In genomic region chr14:69451941-69452340, GRCh38 we compare ENCODE assay signal across 28 cellular contexts. TPM values are rescaled to one million over a fixed set of nuclear protein-coding genes. Genes with fewer than 3 reads are reported as not detected.
"Had no signal": no experiment of that assay in that cellular context is flagged by ENCODE, and none has a peak within 500 bp of the region (broad histone marks: within the 10 kb centered on the region; RNA-seq: fewer than 3 reads in every experiment).

No MANE protein-coding gene starts in this region.

- H3K27ac ChIP-seq: colonic mucosa, esophagus squamous epithelium, heart right ventricle, lower lobe of right lung, ovary, psoas muscle, skin epidermis, spleen, thoracic aorta, tibial nerve, upper lobe of left lung had no signal

- H3K9me3 ChIP-seq: colonic mucosa, esophagus squamous epithelium, heart right ventricle, lower lobe of right lung, ovary, psoas muscle, spleen, thoracic aorta, tibial nerve, upper lobe of left lung had no signal

- ATAC-seq: heart right ventricle; left colon; left ventricle myocardium superior; lower lobe of right lung; natural killer cell; psoas muscle; right cardiac atrium; stimulated activated naive B cell treated with anti-CD40 and anti-IgM and Interleukin-4, amounts not matched to agents 10 μg/mL and 1 μg/mL and 100 μg/mL, for 72 hours had no signal

- H3K27ac Mint-ChIP-seq: dendritic cell treated with granulocyte-macrophage colony-stimulating factor and Interleukin-4, amounts not matched to agents 40 ng/mL and 50 ng/mL, for 4 days; endodermal cell; natural killer cell; stimulated activated naive B cell treated with anti-CD40 and anti-IgM and Interleukin-4, amounts not matched to agents 10 μg/mL and 1 μg/mL and 100 μg/mL, for 72 hours; stimulated activated naive CD8-positive, alpha-beta T cell treated with anti-CD3 and anti-CD28 coated beads, Interleukin-15, Interleukin-2, amounts not matched to agents 100 ng/mL and 50 ng/mL, for 24 hours had no signal

- H3K4me3 Mint-ChIP-seq: dendritic cell treated with granulocyte-macrophage colony-stimulating factor and Interleukin-4, amounts not matched to agents 40 ng/mL and 50 ng/mL, for 4 days; endodermal cell; natural killer cell; stimulated activated naive B cell treated with anti-CD40 and anti-IgM and Interleukin-4, amounts not matched to agents 10 μg/mL and 1 μg/mL and 100 μg/mL, for 72 hours; stimulated activated naive CD8-positive, alpha-beta T cell treated with anti-CD3 and anti-CD28 coated beads, Interleukin-15, Interleukin-2, amounts not matched to agents 100 ng/mL and 50 ng/mL, for 24 hours had no signal

- H3K27me3 Mint-ChIP-seq: dendritic cell treated with granulocyte-macrophage colony-stimulating factor and Interleukin-4, amounts not matched to agents 40 ng/mL and 50 ng/mL, for 4 days; stimulated activated naive B cell treated with anti-CD40 and anti-IgM and Interleukin-4, amounts not matched to agents 10 μg/mL and 1 μg/mL and 100 μg/mL, for 72 hours; stimulated activated naive CD8-positive, alpha-beta T cell treated with anti-CD3 and anti-CD28 coated beads, Interleukin-15, Interleukin-2, amounts not matched to agents 100 ng/mL and 50 ng/mL, for 24 hours had no signal

- DNase-seq: colonic mucosa; effector CD8-positive, alpha-beta T cell; endodermal cell; esophagus squamous epithelium; foreskin melanocyte; glutamatergic neuron; heart right ventricle; hippocampal formation; islet precursor cell; kidney glomerular epithelial cell; left colon; left ventricle myocardium superior; lower lobe of right lung; natural killer cell; occipital lobe; ovary; posterior cingulate gyrus; psoas muscle; right cardiac atrium; spleen; stimulated activated CD4-positive, alpha-beta T cell treated with anti-CD3 and anti-CD28 coated beads, Interleukin-2, amount 100 ng/mL, for 48 hours; stimulated activated naive B cell treated with anti-CD40 and anti-IgM and Interleukin-4, amounts not matched to agents 10 μg/mL and 1 μg/mL and 100 μg/mL, for 72 hours; upper lobe of left lung had no signal

- H3K9me3 Mint-ChIP-seq: dendritic cell treated with granulocyte-macrophage colony-stimulating factor and Interleukin-4, amounts not matched to agents 40 ng/mL and 50 ng/mL, for 4 days; endodermal cell; natural killer cell; stimulated activated naive B cell treated with anti-CD40 and anti-IgM and Interleukin-4, amounts not matched to agents 10 μg/mL and 1 μg/mL and 100 μg/mL, for 72 hours; stimulated activated naive CD8-positive, alpha-beta T cell treated with anti-CD3 and anti-CD28 coated beads, Interleukin-15, Interleukin-2, amounts not matched to agents 100 ng/mL and 50 ng/mL, for 24 hours had no signal

- H3K4me1 Mint-ChIP-seq: endodermal cell had no signal

RNA-seq across cellular contexts. Expression of gene PLEKHD1, which starts 32.6 kb away (rescaled TPM):
- total RNA-seq: tibial nerve had no signal
